ENCODE assay signal across 8 cellular contexts in genomic region chr1:58968360-58968952, GRCh38.
DNase-seq lines count a peak whose midpoint lies in the region; ATAC-seq and TF ChIP-seq lines count a peak whose summit lies in the region.

No MANE protein-coding gene starts in this region.

- intact Hi-C loops in activated CD4-positive, alpha-beta T cell treated with anti-CD3 and anti-CD28 coated beads, Interleukin-2, amount 10 ng/mL, durations not matched to agents 24 days and 14 days (cut with micrococcal nuclease): loop anchor here (2.0 to 5.0 kb wide), 2 partner anchors 39 to 52 kb away; no protein-coding TSS in a partner anchor

- H3K9me3 ChIP-seq in OCI-LY3 (ENCODE audit: insufficient read depth, low read length): no peaks in the 10 kb centered on the region

- no peaks in the 10 kb centered on the region for H3K79me2 ChIP-seq in OCI-LY3 (ENCODE audit: low read length)

- H3K4me2 ChIP-seq in OCI-LY3 (ENCODE audit: low read length): peak overlapping the region; percentile 78

- peak; percentile 90 for ATAC-seq in HG02852 (IDR thresholded peaks at IDR 0.05; ENCODE audit: unreplicated experiment)

- no peaks in the 10 kb centered on the region for H3K36me3 ChIP-seq in OCI-LY3 (replicated peaks; ENCODE audit: low read depth, low read length)

- no peaks in the 10 kb centered on the region for H3K27me3 Mint-ChIP-seq in activated CD4-positive, alpha-beta T cell treated with anti-CD3 and anti-CD28 coated beads, Interleukin-2, amount 10 ng/mL, durations not matched to agents 24 days and 14 days

- peak overlapping the region; percentile 62 for H3K9ac ChIP-seq in OCI-LY3 (ENCODE audit: low read length)

- no peak for TF ChIP-seq CTCF in OCI-LY3 (IDR thresholded peaks at IDR 0.05; ENCODE audit: low read depth, low read length)

- H3K27me3 ChIP-seq in OCI-LY3 (ENCODE audit: low read depth, low read length): no peaks in the 10 kb centered on the region

- peak; percentile 85 for DNase-seq in activated CD4-positive, alpha-beta T cell treated with anti-CD3 and anti-CD28 coated beads, Interleukin-2, amount 10 ng/mL, durations not matched to agents 24 days and 14 days
- DNase-seq in activated CD4-positive, alpha-beta T cell treated with anti-CD3 and anti-CD28 coated beads for 1 hour: no peak
- DNase-seq in dedifferentiated amniotic fluid mesenchymal stem cell (ENCODE audit: extremely low spot score): peak; percentile 51
- peak; percentile 84 for DNase-seq in mucosa of gallbladder (ENCODE audit: low spot score)
- DNase-seq in RKO (ENCODE audit: low spot score): no peak
- DNase-seq in A172 (ENCODE audit: low spot score): no peak

- H4K20me1 ChIP-seq in OCI-LY3 (ENCODE audit: insufficient read depth, low read length): no peaks in the 10 kb centered on the region

- H3K4me1 Mint-ChIP-seq in activated CD4-positive, alpha-beta T cell treated with anti-CD3 and anti-CD28 coated beads, Interleukin-2, amount 10 ng/mL, durations not matched to agents 24 days and 14 days: peaks cover 32% of the 10 kb centered on the region

- H3K27ac ChIP-seq in OCI-LY3 (ENCODE audit: low read length): peak overlapping the region; percentile 94

- no peaks in the 10 kb centered on the region for H3K36me3 Mint-ChIP-seq in activated CD4-positive, alpha-beta T cell treated with anti-CD3 and anti-CD28 coated beads, Interleukin-2, amount 10 ng/mL, durations not matched to agents 24 days and 14 days (ENCODE audit: low read depth)

- peak overlapping the region; percentile 99 for H2AFZ ChIP-seq in OCI-LY3 (ENCODE audit: low read depth, low read length)

- H3K4me3 Mint-ChIP-seq in activated CD4-positive, alpha-beta T cell treated with anti-CD3 and anti-CD28 coated beads, Interleukin-2, amount 10 ng/mL, durations not matched to agents 24 days and 14 days: peak overlapping the region; percentile 61

- H3K4me1 ChIP-seq in OCI-LY3 (ENCODE audit: low read length): peaks cover 30% of the 10 kb centered on the region

- H3K27ac Mint-ChIP-seq in activated CD4-positive, alpha-beta T cell treated with anti-CD3 and anti-CD28 coated beads, Interleukin-2, amount 10 ng/mL, durations not matched to agents 24 days and 14 days: peak overlapping the region; percentile 98

- peak overlapping the region; percentile 58 for H3K4me3 ChIP-seq in OCI-LY3 (ENCODE audit: low read length)

- H3K9me3 Mint-ChIP-seq in activated CD4-positive, alpha-beta T cell treated with anti-CD3 and anti-CD28 coated beads, Interleukin-2, amount 10 ng/mL, durations not matched to agents 24 days and 14 days: no peaks in the 10 kb centered on the region

Comparison
In these comparisons a context has a peak if more than half of its experiments do, and no peak if none do; other contexts are left out.
1. DNase-seq: peak in activated CD4-positive, alpha-beta T cell treated with anti-CD3 and anti-CD28 coated beads, Interleukin-2, amount 10 ng/mL, durations not matched to agents 24 days and 14 days (single experiment), dedifferentiated amniotic fluid mesenchymal stem cell (single experiment) and mucosa of gallbladder (single experiment); none in activated CD4-positive, alpha-beta T cell treated with anti-CD3 and anti-CD28 coated beads for 1 hour (single experiment), RKO (single experiment) and A172 (single experiment).